In genomic region chr22:49600452-49600847, GRCh38 we compare ENCODE assay signal across 12 cellular contexts.
DNase-seq lines count a peak whose midpoint lies in the region; ATAC-seq and TF ChIP-seq lines count a peak whose summit lies in the region.
"Had no signal": no experiment of that assay in that cellular context is flagged by ENCODE, and none has a peak within 500 bp of the region (broad histone marks: within the 10 kb centered on the region; RNA-seq: fewer than 3 reads in every experiment).

No MANE protein-coding gene starts in this region.

- H3K27me3 Mint-ChIP-seq in GM23338 (ENCODE audit: insufficient read depth, low read depth, poor library complexity), result peaks cover 9% of the 10 kb centered on the region
- H3K27me3 Mint-ChIP-seq: CD4-positive, CD25-positive, alpha-beta regulatory T cell had no signal

- no peak for TF ChIP-seq CTCF in left ventricle myocardium inferior (IDR thresholded peaks at IDR 0.05; ENCODE audit: borderline replicate concordance)
- no peak for TF ChIP-seq CTCF in RWPE2 (IDR thresholded peaks at IDR 0.05; ENCODE audit: poor library complexity, severe bottlenecking)
- TF ChIP-seq CTCF in osteoblast (IDR thresholded peaks at IDR 0.05; ENCODE audit: extremely low read depth, low read depth, low read length), result no peak
- TF ChIP-seq CTCF in vagina (IDR thresholded peaks at IDR 0.05), result no peak
- no peak for TF ChIP-seq CTCF in GM23338 (conservative IDR thresholded peaks at IDR 0.05; ENCODE audit: low read depth in 2 of 2)

- H3K36me3 ChIP-seq in left ventricle myocardium inferior (no peaks in the 10 kb centered on the region), RWPE2 (ENCODE audit: low read depth) (no peaks in the 10 kb centered on the region), osteoblast (ENCODE audit: insufficient read depth, low read length) (no peaks in the 10 kb centered on the region), vagina (no peaks in the 10 kb centered on the region), GM23338 (ENCODE audit: insufficient read depth) (no peaks in the 10 kb centered on the region; the same call in 1 of the 2 replicates)

- H3K27ac ChIP-seq in left ventricle myocardium inferior (replicated peaks), result no peak overlapping the region
- H3K27ac ChIP-seq in RWPE2 (ENCODE audit: poor library complexity, severe bottlenecking), result no peak overlapping the region
- H3K27ac ChIP-seq in osteoblast (ENCODE audit: low read depth, low read length), result no peak overlapping the region
- no peak overlapping the region for H3K27ac ChIP-seq in vagina
- H3K27ac ChIP-seq in GM23338 (ENCODE audit: low read depth), result no peak overlapping the region
- H3K27ac ChIP-seq: BLaER1 treated with 17β-estradiol and CSF1 and Interleukin-3, amounts not matched to agents 10 nM and 100 nM had no signal

- no peak overlapping the region for H3K27ac Mint-ChIP-seq in GM23338
- H3K27ac Mint-ChIP-seq: CD4-positive, CD25-positive, alpha-beta regulatory T cell had no signal

- DNase-seq in Right ventricle myocardium inferior (ENCODE audit: missing footprints), result no peak
- no peak for DNase-seq in left ventricle myocardium inferior
- DNase-seq in RWPE2 (ENCODE audit: low spot score), result peak; percentile 43
- peak; percentile 57 for DNase-seq in osteoblast (ENCODE audit: insufficient read length, low spot score, missing footprints)
- DNase-seq in vagina (ENCODE audit: extremely low spot score in 2 of 2), result no peak
- no peak for DNase-seq in GM23338 (ENCODE audit: low spot score)
- DNase-seq in activated CD8-positive, alpha-beta memory T cell treated with anti-CD3 and anti-CD28 coated beads, Interleukin-2, amount 50 U/mL, for 48 hours, result no peak
- DNase-seq: ACHN, Calu3, DMS 273 treated with DMSO at 0.1 percent for 48 hours had no signal

- H3K9me3 Mint-ChIP-seq in GM23338, result peaks cover 21% of the 10 kb centered on the region

- no peaks in the 10 kb centered on the region for H3K9me2 ChIP-seq in GM23338 (ENCODE audit: insufficient read depth)

- no peaks in the 10 kb centered on the region for H3K4me1 ChIP-seq in left ventricle myocardium inferior
- no peaks in the 10 kb centered on the region for H3K4me1 ChIP-seq in RWPE2 (ENCODE audit: insufficient read depth, poor library complexity, severe bottlenecking)
- H3K4me1 ChIP-seq in osteoblast (ENCODE audit: insufficient read depth, low read length), result no peaks in the 10 kb centered on the region
- H3K4me1 ChIP-seq in vagina, result no peaks in the 10 kb centered on the region
- H3K4me1 ChIP-seq in GM23338 (ENCODE audit: insufficient read depth), result no peaks in the 10 kb centered on the region

- no peak overlapping the region for H3K4me3 ChIP-seq in left ventricle myocardium inferior
- no peak overlapping the region for H3K4me3 ChIP-seq in RWPE2 (ENCODE audit: severe bottlenecking)
- H3K4me3 ChIP-seq in osteoblast (ENCODE audit: insufficient read depth, low read length), result no peak overlapping the region
- no peak overlapping the region for H3K4me3 ChIP-seq in vagina
- no peak overlapping the region for H3K4me3 ChIP-seq in GM23338
- H3K4me3 ChIP-seq: BLaER1 treated with 17β-estradiol and CSF1 and Interleukin-3, amounts not matched to agents 10 nM and 100 nM had no signal

- no peak for TF ChIP-seq POLR2A in vagina (IDR thresholded peaks at IDR 0.05)

- intact Hi-C loops in Right ventricle myocardium inferior (cut with DNase I) (no loop called here), left ventricle myocardium inferior (cut with micrococcal nuclease) (no loop called here), vagina (cut with DNase I) (no loop called here)

- H3K4me2 ChIP-seq in osteoblast (ENCODE audit: insufficient read depth, low read length), result no peak overlapping the region
- H3K4me2 ChIP-seq in GM23338, result no peak overlapping the region
- H3K4me2 ChIP-seq: BLaER1 treated with 17β-estradiol and CSF1 and Interleukin-3, amounts not matched to agents 10 nM and 100 nM had no signal

- H3K9me3 ChIP-seq in left ventricle myocardium inferior (replicated peaks) (peaks cover 20% of the 10 kb centered on the region), RWPE2 (ENCODE audit: severe bottlenecking) (no peaks in the 10 kb centered on the region), osteoblast (ENCODE audit: low read depth, low read length) (peaks cover 5% of the 10 kb centered on the region), vagina (no peaks in the 10 kb centered on the region)

- peaks cover 7% of the 10 kb centered on the region; the same call in 2 of the 3 replicates for H3K36me3 Mint-ChIP-seq in GM23338 (ENCODE audit: low read depth)

- H4K20me1 ChIP-seq in osteoblast (ENCODE audit: insufficient read depth, low read length) (no peaks in the 10 kb centered on the region), GM23338 (replicated peaks; ENCODE audit: insufficient read depth) (no peaks in the 10 kb centered on the region)

- ATAC-seq in Right ventricle myocardium inferior (peak; percentile 39), RWPE2 (ENCODE audit: low read depth) (no peak), GM23338 (no peak)

- H3K4me1 Mint-ChIP-seq in GM23338, result no peaks in the 10 kb centered on the region

- H3F3A ChIP-seq in GM23338 (replicated peaks; ENCODE audit: low read depth), result no peaks in the 10 kb centered on the region

- H3K4me3 Mint-ChIP-seq in GM23338, result no peak overlapping the region

- H2AFZ ChIP-seq in osteoblast (ENCODE audit: low read length) (no peak overlapping the region), GM23338 (no peak overlapping the region)

- H3K27me3 ChIP-seq in left ventricle myocardium inferior (ENCODE audit: low read depth) (peaks cover 19% of the 10 kb centered on the region), RWPE2 (ENCODE audit: insufficient read depth, poor library complexity, severe bottlenecking) (no peaks in the 10 kb centered on the region), osteoblast (ENCODE audit: insufficient read depth, low read length) (no peaks in the 10 kb centered on the region), vagina (no peaks in the 10 kb centered on the region), GM23338 (ENCODE audit: insufficient read depth) (no peaks in the 10 kb centered on the region)
- H3K27me3 ChIP-seq: BLaER1 treated with 17β-estradiol and CSF1 and Interleukin-3, amounts not matched to agents 10 nM and 100 nM had no signal

- H3K79me2 ChIP-seq in osteoblast (ENCODE audit: insufficient read depth, low read length) (no peaks in the 10 kb centered on the region), GM23338 (replicated peaks; ENCODE audit: insufficient read depth) (no peaks in the 10 kb centered on the region)

TF ChIP-seq in GM23338, 12 proteins besides CTCF, POLR2A, EP300 and RAD21 (continues in another document):
- TF ChIP-seq STAT1 (IDR thresholded peaks at IDR 0.05; ENCODE audit: unreplicated experiment) (no peak), EZH2phosphoT487 (IDR thresholded peaks at IDR 0.05; ENCODE audit: unreplicated experiment) (no peak), CREB1 (CRISPR knock-in tag; IDR thresholded peaks at IDR 0.05; ENCODE audit: low read depth) (no peak), NANOG (IDR thresholded peaks at IDR 0.05; ENCODE audit: borderline replicate concordance) (no peak), ZNF114 (CRISPR knock-in tag; IDR thresholded peaks at IDR 0.05) (no peak), ETS1 (IDR thresholded peaks at IDR 0.05) (no peak), ZNF331 (CRISPR knock-in tag; IDR thresholded peaks at IDR 0.05; ENCODE audit: low read depth) (no peak)
- TF ChIP-seq, protein P1, sequence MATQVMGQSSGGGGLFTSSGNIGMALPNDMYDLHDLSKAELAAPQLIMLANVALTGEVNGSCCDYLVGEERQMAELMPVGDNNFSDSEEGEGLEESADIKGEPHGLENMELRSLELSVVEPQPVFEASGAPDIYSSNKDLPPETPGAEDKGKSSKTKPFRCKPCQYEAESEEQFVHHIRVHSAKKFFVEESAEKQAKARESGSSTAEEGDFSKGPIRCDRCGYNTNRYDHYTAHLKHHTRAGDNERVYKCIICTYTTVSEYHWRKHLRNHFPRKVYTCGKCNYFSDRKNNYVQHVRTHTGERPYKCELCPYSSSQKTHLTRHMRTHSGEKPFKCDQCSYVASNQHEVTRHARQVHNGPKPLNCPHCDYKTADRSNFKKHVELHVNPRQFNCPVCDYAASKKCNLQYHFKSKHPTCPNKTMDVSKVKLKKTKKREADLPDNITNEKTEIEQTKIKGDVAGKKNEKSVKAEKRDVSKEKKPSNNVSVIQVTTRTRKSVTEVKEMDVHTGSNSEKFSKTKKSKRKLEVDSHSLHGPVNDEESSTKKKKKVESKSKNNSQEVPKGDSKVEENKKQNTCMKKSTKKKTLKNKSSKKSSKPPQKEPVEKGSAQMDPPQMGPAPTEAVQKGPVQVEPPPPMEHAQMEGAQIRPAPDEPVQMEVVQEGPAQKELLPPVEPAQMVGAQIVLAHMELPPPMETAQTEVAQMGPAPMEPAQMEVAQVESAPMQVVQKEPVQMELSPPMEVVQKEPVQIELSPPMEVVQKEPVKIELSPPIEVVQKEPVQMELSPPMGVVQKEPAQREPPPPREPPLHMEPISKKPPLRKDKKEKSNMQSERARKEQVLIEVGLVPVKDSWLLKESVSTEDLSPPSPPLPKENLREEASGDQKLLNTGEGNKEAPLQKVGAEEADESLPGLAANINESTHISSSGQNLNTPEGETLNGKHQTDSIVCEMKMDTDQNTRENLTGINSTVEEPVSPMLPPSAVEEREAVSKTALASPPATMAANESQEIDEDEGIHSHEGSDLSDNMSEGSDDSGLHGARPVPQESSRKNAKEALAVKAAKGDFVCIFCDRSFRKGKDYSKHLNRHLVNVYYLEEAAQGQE (IDR thresholded peaks at IDR 0.05; ENCODE audit: unreplicated experiment), result no peak

Comparison
In these comparisons a context has a peak if more than half of its experiments do, and no peak if none do; other contexts are left out.
1. DNase-seq: peak in RWPE2 (single experiment) and osteoblast (single experiment); none in Right ventricle myocardium inferior (single experiment), left ventricle myocardium inferior (single experiment), vagina (0 of 2), GM23338 (single experiment) and activated CD8-positive, alpha-beta memory T cell treated with anti-CD3 and anti-CD28 coated beads, Interleukin-2, amount 50 U/mL, for 48 hours (single experiment).